8 cellular contexts compared by ENCODE assay signal in the genomic region with DNA sequence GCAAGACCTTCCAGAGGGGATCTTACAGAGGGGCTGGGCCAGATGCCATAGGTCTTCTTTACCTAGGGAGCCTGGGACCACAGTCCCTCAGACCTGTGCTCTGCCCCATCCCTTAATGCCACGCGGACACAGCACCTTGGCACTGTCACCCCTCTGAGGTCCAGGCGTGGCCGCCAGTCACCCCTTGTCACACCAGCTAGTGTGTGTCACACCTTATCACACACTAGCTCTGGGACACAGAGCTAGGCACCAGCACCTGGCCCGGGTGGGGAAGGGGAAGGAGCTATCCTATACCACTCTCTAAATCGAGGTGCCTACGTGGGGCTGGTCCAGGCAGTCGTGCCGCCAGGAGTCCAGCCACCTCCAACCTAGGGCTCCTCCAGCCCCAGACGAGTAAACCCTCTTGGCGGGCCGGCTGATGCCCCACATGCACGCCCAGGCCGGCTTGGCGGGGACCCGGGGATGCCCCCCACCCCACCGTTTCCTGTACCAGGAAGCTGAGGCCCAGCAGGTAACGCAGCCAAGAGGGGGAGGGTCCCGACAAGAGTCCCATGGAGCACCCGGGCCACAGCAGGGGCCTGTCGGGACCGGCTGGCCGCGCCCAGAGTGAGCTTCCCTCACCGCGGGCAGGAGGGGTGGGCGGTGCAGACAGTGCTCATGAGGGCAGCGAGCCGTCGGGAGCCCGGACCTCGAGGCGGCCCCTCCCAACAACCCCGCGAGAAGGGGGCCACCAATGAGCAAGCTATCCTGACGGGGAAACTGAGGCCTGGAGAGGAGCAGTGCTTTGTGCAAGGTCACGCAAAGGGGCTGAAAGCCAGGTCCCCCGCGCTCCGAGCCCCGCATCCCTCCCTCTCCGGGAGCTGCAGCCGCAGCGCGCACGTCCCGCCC. TPM values are rescaled to one million over a fixed set of nuclear protein-coding genes. Genes with fewer than 3 reads are reported as not detected.
DNase-seq lines count a peak whose midpoint lies in the region; ATAC-seq and TF ChIP-seq lines count a peak whose summit lies in the region.

No MANE protein-coding gene starts in this region.

- WGBS in sigmoid colon, 2 donors: 5 to 10% methylated on average over 47 of the region's 47 CpGs

- DNase-seq in 8988T (peak; percentile 43), NCI-H69 (lab: John Stamatoyannopoulos, UW) (peak; percentile 82), left ventricle myocardium inferior (no peak), sigmoid colon (no peak), NCI-H128 (lab: John Stamatoyannopoulos, UW; ENCODE audit: unreplicated experiment) (no peak), kidney tubule cell (ENCODE audit: low spot score) (no peak)
- DNase-seq in activated naive CD4-positive, alpha-beta T cell treated with anti-CD3 and anti-CD28 coated beads, Interleukin-2, amount 50 U/mL, for 16 hours: peak; percentile 28

- TF ChIP-seq CTCF in left ventricle myocardium inferior (IDR thresholded peaks at IDR 0.05; ENCODE audit: borderline replicate concordance) (no peak), sigmoid colon (IDR thresholded peaks at IDR 0.05) (no peak)

- intact Hi-C loops in left ventricle myocardium inferior (cut with micrococcal nuclease): no loop called here
- intact Hi-C loops in sigmoid colon (cut with DNase I): loop anchor here (5.0 kb wide), 1 partner anchor 270 kb away; the partner anchor contains the start of gene TRMO

- TF ChIP-seq POLR2A in sigmoid colon (IDR thresholded peaks at IDR 0.05): no peak

- H3K4me1 ChIP-seq in left ventricle myocardium inferior (peaks cover 17% of the 10 kb centered on the region), sigmoid colon (peaks cover 0 to 18% (median 9%) of the 10 kb centered on the region in 4 donors)

- no peaks in the 10 kb centered on the region for H3K36me3 ChIP-seq in left ventricle myocardium inferior
- H3K36me3 ChIP-seq in sigmoid colon: no peaks in the 10 kb centered on the region

- H3K4me3 ChIP-seq in left ventricle myocardium inferior (peak overlapping the region; percentile 78), sigmoid colon (peak overlapping the region; percentile 23 to 75 (median 64))

- peak; percentile 13 for ATAC-seq in GM19035 (IDR thresholded peaks at IDR 0.05; ENCODE audit: unreplicated experiment)

- H3K27ac ChIP-seq in left ventricle myocardium inferior (replicated peaks) (no peak overlapping the region), sigmoid colon (peak overlapping the region in 2 of 4 donors; percentile 35 to 70)

- H3K27me3 ChIP-seq in left ventricle myocardium inferior (ENCODE audit: low read depth) (peaks cover 10% of the 10 kb centered on the region), sigmoid colon (no peaks in the 10 kb centered on the region)

- no peaks in the 10 kb centered on the region for H3K9me3 ChIP-seq in left ventricle myocardium inferior (replicated peaks)
- H3K9me3 ChIP-seq in sigmoid colon: no peaks in the 10 kb centered on the region

- no peak for TF ChIP-seq EP300 in sigmoid colon (IDR thresholded peaks at IDR 0.05)

RNA-seq across cellular contexts. Expression of gene CORO2A, which starts 0.6 kb away (rescaled TPM):
- 0.14 TPM for total RNA-seq in left ventricle myocardium inferior
- total RNA-seq in sigmoid colon: 1 to 10 TPM; 1.2 to 1.8 (median 1.4) TPM
- polyA plus RNA-seq in sigmoid colon: 10 to 100 TPM; 16.8 to 39.6 (median 33.3) TPM

Comparison
In these comparisons a context has a peak if more than half of its experiments do, and no peak if none do; other contexts are left out.
1. DNase-seq: peak in 8988T (single experiment), NCI-H69 (single experiment) and activated naive CD4-positive, alpha-beta T cell treated with anti-CD3 and anti-CD28 coated beads, Interleukin-2, amount 50 U/mL, for 16 hours (single experiment); none in left ventricle myocardium inferior (single experiment), sigmoid colon (single experiment), NCI-H128 (single experiment) and kidney tubule cell (single experiment).